Comparison of ENCODE assay signal across 1 cellular context in the genomic region with DNA sequence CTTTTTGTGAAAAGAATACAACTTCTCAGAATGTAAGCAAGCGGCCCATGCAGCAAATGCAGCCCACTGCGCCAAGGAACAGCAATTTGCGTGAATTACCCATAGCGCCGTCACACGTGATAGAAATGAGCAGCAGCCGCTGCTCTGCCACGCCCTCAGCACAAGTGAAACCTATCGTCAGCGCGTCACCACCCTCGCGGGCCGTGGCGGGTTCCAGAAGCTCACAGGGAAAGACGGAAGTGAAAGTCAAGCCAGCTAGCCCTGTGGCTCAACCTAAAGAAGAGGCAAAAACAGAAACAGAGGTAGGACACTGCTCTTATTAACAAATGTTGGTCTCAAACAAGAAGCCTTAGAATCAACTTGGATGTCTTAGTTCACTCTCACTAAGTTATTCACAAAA.
TF ChIP-seq lines count a peak whose summit lies in the region.

No MANE protein-coding gene starts in this region.

TF ChIP-seq in GM12878, 131 proteins besides CTCF, POLR2A, EP300 and RAD21 (continued from another document):
- TF ChIP-seq, protein P1, sequence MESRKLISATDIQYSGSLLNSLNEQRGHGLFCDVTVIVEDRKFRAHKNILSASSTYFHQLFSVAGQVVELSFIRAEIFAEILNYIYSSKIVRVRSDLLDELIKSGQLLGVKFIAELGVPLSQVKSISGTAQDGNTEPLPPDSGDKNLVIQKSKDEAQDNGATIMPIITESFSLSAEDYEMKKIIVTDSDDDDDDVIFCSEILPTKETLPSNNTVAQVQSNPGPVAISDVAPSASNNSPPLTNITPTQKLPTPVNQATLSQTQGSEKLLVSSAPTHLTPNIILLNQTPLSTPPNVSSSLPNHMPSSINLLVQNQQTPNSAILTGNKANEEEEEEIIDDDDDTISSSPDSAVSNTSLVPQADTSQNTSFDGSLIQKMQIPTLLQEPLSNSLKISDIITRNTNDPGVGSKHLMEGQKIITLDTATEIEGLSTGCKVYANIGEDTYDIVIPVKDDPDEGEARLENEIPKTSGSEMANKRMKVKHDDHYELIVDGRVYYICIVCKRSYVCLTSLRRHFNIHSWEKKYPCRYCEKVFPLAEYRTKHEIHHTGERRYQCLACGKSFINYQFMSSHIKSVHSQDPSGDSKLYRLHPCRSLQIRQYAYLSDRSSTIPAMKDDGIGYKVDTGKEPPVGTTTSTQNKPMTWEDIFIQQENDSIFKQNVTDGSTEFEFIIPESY (IDR thresholded peaks at IDR 0.05), result peak; percentile 93
- TF ChIP-seq KLF5 (IDR thresholded peaks at IDR 0.05; ENCODE audit: partially characterized antibody) (no peak), GABPA (IDR thresholded peaks at IDR 0.05; ENCODE audit: low read depth) (0 out of 2 replicates have a peak, but pooled peaks have one; percentile 22), BCL11A (IDR thresholded peaks at IDR 0.05; ENCODE audit: low read depth, low read length) (peak; percentile 19; the same call in 1 of the 2 replicates), RUNX3 (IDR thresholded peaks at IDR 0.05; ENCODE audit: low read length) (peak; percentile 74), EED (IDR thresholded peaks at IDR 0.05; ENCODE audit: low read depth) (peak; percentile 82), TCF3 (IDR thresholded peaks at IDR 0.05; ENCODE audit: borderline replicate concordance, insufficient read depth, low read depth, low read length) (peak; percentile 74; the same call in 1 of the 2 replicates), ZBED1 (IDR thresholded peaks at IDR 0.05; ENCODE audit: borderline replicate concordance) (peak; percentile 27; the same call in 1 of the 2 replicates), CBFB (IDR thresholded peaks at IDR 0.05; ENCODE audit: low read depth) (0 out of 2 replicates have a peak, but pooled peaks have one; percentile 50), CBX5 (IDR thresholded peaks at IDR 0.05; ENCODE audit: low read depth) (0 out of 2 replicates have a peak, but pooled peaks have one; percentile 52), CREM (IDR thresholded peaks at IDR 0.05; ENCODE audit: low read depth) (peak; percentile 89), MEF2A (IDR thresholded peaks at IDR 0.05; ENCODE audit: insufficient read depth, low read depth, low read length) (peak; percentile 60; the same call in 1 of the 2 replicates), JUNB (IDR thresholded peaks at IDR 0.05) (peak; percentile 39)
- TF ChIP-seq, protein P2, sequence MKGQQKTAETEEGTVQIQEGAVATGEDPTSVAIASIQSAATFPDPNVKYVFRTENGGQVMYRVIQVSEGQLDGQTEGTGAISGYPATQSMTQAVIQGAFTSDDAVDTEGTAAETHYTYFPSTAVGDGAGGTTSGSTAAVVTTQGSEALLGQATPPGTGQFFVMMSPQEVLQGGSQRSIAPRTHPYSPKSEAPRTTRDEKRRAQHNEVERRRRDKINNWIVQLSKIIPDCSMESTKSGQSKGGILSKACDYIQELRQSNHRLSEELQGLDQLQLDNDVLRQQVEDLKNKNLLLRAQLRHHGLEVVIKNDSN (IDR thresholded peaks at IDR 0.05; ENCODE audit: borderline replicate concordance, extremely low read length, insufficient read depth, low read depth, low read length), result peak; percentile 56
TF ChIP-seq in GM12878: peak in this region for 21.
